15 cellular contexts compared by ENCODE assay signal in the genomic region with DNA sequence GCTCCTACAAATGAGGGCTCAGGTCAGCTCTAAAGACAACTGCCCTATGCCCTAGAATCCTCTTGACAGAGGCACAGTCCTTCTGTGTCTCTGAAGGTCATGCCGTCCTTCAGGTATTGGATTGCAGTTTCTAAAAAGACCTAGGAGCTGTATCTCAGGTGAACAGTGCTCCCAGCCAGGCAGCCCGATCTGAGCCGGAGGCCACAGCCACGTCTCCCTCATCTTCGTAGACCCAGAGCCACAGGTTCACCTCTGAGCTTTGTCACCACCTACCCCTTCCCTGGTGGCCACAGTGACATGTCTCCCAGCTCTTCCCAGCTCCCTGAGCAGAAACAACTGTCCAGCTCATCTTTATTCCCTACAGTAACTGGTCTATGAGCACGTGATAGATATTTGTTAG.
DNase-seq lines count a peak whose midpoint lies in the region; TF ChIP-seq lines count a peak whose summit lies in the region.
"Had no signal": no experiment of that assay in that cellular context is flagged by ENCODE, and none has a peak within 500 bp of the region (broad histone marks: within the 10 kb centered on the region; RNA-seq: fewer than 3 reads in every experiment).

No MANE protein-coding gene starts in this region.

- no peaks in the 10 kb centered on the region for H3K36me3 Mint-ChIP-seq in osteocyte (ENCODE audit: unreplicated experiment)
- H3K36me3 Mint-ChIP-seq in endothelial cell (ENCODE audit: low read depth, unreplicated experiment), result no peaks in the 10 kb centered on the region
- H3K36me3 Mint-ChIP-seq: CD8-positive, alpha-beta T cell had no signal

- TF ChIP-seq CTCF in KMS-11 (conservative IDR thresholded peaks at IDR 0.05; ENCODE audit: low read depth, low read length) (no peak), osteocyte (IDR thresholded peaks at IDR 0.05) (no peak), endothelial cell (IDR thresholded peaks at IDR 0.05; ENCODE audit: unreplicated experiment) (no peak)

- H3K9me3 ChIP-seq in BLaER1, result no peaks in the 10 kb centered on the region
- H3K9me3 ChIP-seq: A549, Caco-2 had no signal

- H4K20me1 ChIP-seq in BLaER1 (no peaks in the 10 kb centered on the region), KMS-11 (ENCODE audit: insufficient read depth) (no peaks in the 10 kb centered on the region)

- H3K79me2 ChIP-seq in KMS-11 (ENCODE audit: insufficient read depth, low read depth), result no peaks in the 10 kb centered on the region

- H3K4me1 ChIP-seq in BLaER1, result peaks cover 37% of the 10 kb centered on the region
- H3K4me1 ChIP-seq in KMS-11 (ENCODE audit: low read depth, poor library complexity, severe bottlenecking), result peaks cover 45% of the 10 kb centered on the region
- H3K4me1 ChIP-seq: Caco-2 had no signal

- H3K4me3 ChIP-seq in BLaER1 (no peak overlapping the region), KMS-11 (IDR thresholded peaks at IDR 0.05; ENCODE audit: insufficient read depth, low read depth, low read length) (no peak overlapping the region)
- H3K4me3 ChIP-seq: A549 had no signal

- peak; percentile 67 for DNase-seq in osteocyte (ENCODE audit: extremely low spot score, unreplicated experiment)
- no peak for DNase-seq in SIG-M5 treated with dmso at 0.1 percent for 504 hours (lab: John Stamatoyannopoulos, UW; ENCODE audit: unreplicated experiment)
- no peak for DNase-seq in endothelial cell (ENCODE audit: low spot score)
- DNase-seq in NCI-H82 treated with DMSO at 0.1 percent for 48 hours (lab: John Stamatoyannopoulos, UW; ENCODE audit: unreplicated experiment), result no peak
- DNase-seq: Caco-2; Calu3; CD4-positive, alpha-beta T cell; CD8-positive, alpha-beta T cell; DMS79 treated with DMSO at 0.1 percent for 48 hours had no signal

- H3K9me3 Mint-ChIP-seq in osteocyte (ENCODE audit: unreplicated experiment), result no peaks in the 10 kb centered on the region
- H3K9me3 Mint-ChIP-seq in endothelial cell (ENCODE audit: unreplicated experiment), result no peaks in the 10 kb centered on the region
- H3K9me3 Mint-ChIP-seq: CD4-positive, alpha-beta T cell; CD8-positive, alpha-beta T cell had no signal

- peak overlapping the region; percentile 56 for H3K27ac ChIP-seq in BLaER1
- no peak overlapping the region for H3K27ac ChIP-seq in KMS-11
- H3K27ac ChIP-seq: 22Rv1, A549, C4-2B had no signal

- no peak overlapping the region for H2AFZ ChIP-seq in KMS-11 (ENCODE audit: low read depth)

- no peaks in the 10 kb centered on the region for H3K27me3 ChIP-seq in BLaER1
- no peaks in the 10 kb centered on the region for H3K27me3 ChIP-seq in KMS-11 (ENCODE audit: insufficient read depth, low read depth)

- no peak overlapping the region for H3K27ac Mint-ChIP-seq in osteocyte (ENCODE audit: unreplicated experiment)
- no peak overlapping the region for H3K27ac Mint-ChIP-seq in endothelial cell (ENCODE audit: unreplicated experiment)
- H3K27ac Mint-ChIP-seq: B cell; CD4-positive, alpha-beta T cell; CD8-positive, alpha-beta T cell had no signal

- H3K4me3 Mint-ChIP-seq in osteocyte (ENCODE audit: unreplicated experiment) (no peak overlapping the region), endothelial cell (ENCODE audit: unreplicated experiment) (no peak overlapping the region)
- H3K4me3 Mint-ChIP-seq: B cell; CD4-positive, alpha-beta T cell; CD8-positive, alpha-beta T cell had no signal

- no peaks in the 10 kb centered on the region for H3K36me3 ChIP-seq in BLaER1
- no peaks in the 10 kb centered on the region for H3K36me3 ChIP-seq in KMS-11 (ENCODE audit: insufficient read depth)

- no peak overlapping the region for H3K9ac ChIP-seq in BLaER1
- H3K9ac ChIP-seq in KMS-11, result no peak overlapping the region

- H3K4me1 Mint-ChIP-seq in osteocyte (ENCODE audit: unreplicated experiment) (peaks cover 3% of the 10 kb centered on the region), endothelial cell (ENCODE audit: unreplicated experiment) (peaks cover 3% of the 10 kb centered on the region)

- H3K27me3 Mint-ChIP-seq in osteocyte (ENCODE audit: unreplicated experiment) (peaks cover 40% of the 10 kb centered on the region), endothelial cell (ENCODE audit: unreplicated experiment) (peaks cover 5% of the 10 kb centered on the region)

- peak overlapping the region; percentile 90 for H3K4me2 ChIP-seq in BLaER1
- peak overlapping the region; percentile 55; the same call in 1 of the 2 replicates for H3K4me2 ChIP-seq in KMS-11
- H3K4me2 ChIP-seq: A549 had no signal
